28 cellular contexts compared by ENCODE assay signal in the genomic region with DNA sequence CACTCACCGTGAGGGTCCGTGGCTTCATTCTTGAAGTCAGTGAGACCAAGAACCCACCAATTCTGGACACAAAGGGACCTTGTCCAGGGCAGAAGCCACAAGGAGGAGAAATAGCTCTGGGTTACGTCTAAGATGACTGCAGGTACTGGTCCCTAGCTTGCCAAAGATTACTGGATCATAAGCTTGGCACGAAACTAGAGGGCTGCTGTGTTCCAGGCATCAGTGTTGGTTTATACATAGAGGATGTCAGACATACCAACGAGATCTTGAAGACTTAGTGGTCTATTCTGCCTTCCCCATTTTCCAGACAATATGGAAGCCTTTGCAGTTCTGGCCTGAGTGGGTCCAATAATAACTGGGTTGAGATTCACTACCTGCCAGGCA.
DNase-seq lines count a peak whose midpoint lies in the region; ATAC-seq, FAIRE-seq and TF ChIP-seq lines count a peak whose summit lies in the region.
"Had no signal": no experiment of that assay in that cellular context is flagged by ENCODE, and none has a peak within 500 bp of the region (broad histone marks: within the 10 kb centered on the region; RNA-seq: fewer than 3 reads in every experiment).

No MANE protein-coding gene starts in this region.

- H3K9me3 Mint-ChIP-seq in activated CD8-positive, alpha-beta memory T cell treated with anti-CD3 and anti-CD28 coated beads, Interleukin-2, amount 10 ng/mL, durations not matched to agents 7 days and 5 days (ENCODE audit: low read depth) = no peaks in the 10 kb centered on the region
- H3K9me3 Mint-ChIP-seq in stimulated activated naive B cell treated with anti-CD40 and anti-IgM and Interleukin-4, amounts not matched to agents 10 μg/mL and 1 μg/mL and 100 μg/mL, for 72 hours = peaks cover 4% of the 10 kb centered on the region in 2 donors
- H3K9me3 Mint-ChIP-seq in stimulated activated memory B cell treated with anti-CD40 and anti-IgM and Interleukin-4, amounts not matched to agents 10 μg/mL and 1 μg/mL and 100 μg/mL, for 72 hours = peaks cover 4% of the 10 kb centered on the region

- H3K27ac ChIP-seq in GM12878 (ENCODE audit: control insufficient read depth, insufficient read depth) = no peak overlapping the region
- H3K27ac ChIP-seq: esophagus squamous epithelium, neutrophil, right lobe of liver, thoracic aorta had no signal

- TF ChIP-seq EP300 in GM12878 (IDR thresholded peaks at IDR 0.05; ENCODE audit: borderline replicate concordance in 1 of 2, control insufficient read depth in 1 of 2, low read depth in 2 of 2, low read length in 2 of 2) = no peak

- ATAC-seq in activated CD8-positive, alpha-beta memory T cell treated with anti-CD3 and anti-CD28 coated beads, Interleukin-2, amount 10 ng/mL, durations not matched to agents 7 days and 5 days = no peak
- ATAC-seq in GM12878 (peak; percentile 59), HG02610 (IDR thresholded peaks at IDR 0.05; ENCODE audit: unreplicated experiment) (no peak), HG02870 (IDR thresholded peaks at IDR 0.05; ENCODE audit: unreplicated experiment) (no peak)
- ATAC-seq in stimulated activated naive B cell treated with anti-CD40 and anti-IgM and Interleukin-4, amounts not matched to agents 10 μg/mL and 1 μg/mL and 100 μg/mL, for 72 hours (replicated peaks) = no peak
- no peak for ATAC-seq in stimulated activated memory B cell treated with anti-CD40 and anti-IgM and Interleukin-4, amounts not matched to agents 10 μg/mL and 1 μg/mL and 100 μg/mL, for 72 hours
- ATAC-seq: left colon, right lobe of liver had no signal

- CTCF ChIA-PET in activated CD8-positive, alpha-beta memory T cell treated with anti-CD3 and anti-CD28 coated beads, Interleukin-2, amount 10 ng/mL, durations not matched to agents 7 days and 5 days (lab: Charles Lee) = no interaction called here
- CTCF ChIA-PET in GM12878 (lab: Yijun Ruan, JAX) = interaction anchor here (0.6 to 1.1 kb wide), 4 partner anchors 8 to 40 kb away, joined by 3 read pairs; no protein-coding TSS in a partner anchor

- H3F3A ChIP-seq in Loucy (ENCODE audit: low read depth) = 0 out of 2 replicates have a peak, but pooled peaks cover 3% of the 10 kb centered on the region

- no peak for TF ChIP-seq CTCF in Loucy (conservative IDR thresholded peaks at IDR 0.05; ENCODE audit: low read length)
- no peak for TF ChIP-seq CTCF in GM12878 (IDR thresholded peaks at IDR 0.05 in 2 of 3, conservative IDR thresholded peaks at IDR 0.05 in 1 of 3; ENCODE audit: control insufficient read depth in 2 of 3, extremely low read depth in 1 of 3, insufficient read depth in 1 of 3, low read depth in 3 of 3, low read length in 3 of 3)

- H3K9me3 ChIP-seq in Loucy (ENCODE audit: insufficient read depth, low read depth, low read length) (peaks cover 17% of the 10 kb centered on the region; the same call in 1 of the 2 replicates), GM12878 (replicated peaks; ENCODE audit: control insufficient read depth, insufficient read depth, low read length) (no peaks in the 10 kb centered on the region; the same call in 2 of the 3 replicates)
- H3K9me3 ChIP-seq: neutrophil, right lobe of liver had no signal

- POLR2A ChIA-PET in GM12878 (lab: Charles Lee) = no interaction called here

- H3K79me2 ChIP-seq in Loucy (ENCODE audit: insufficient read depth, low read length) (no peaks in the 10 kb centered on the region), GM12878 (ENCODE audit: control insufficient read depth, insufficient read depth, low read length) (no peaks in the 10 kb centered on the region)

- H3K36me3 ChIP-seq in Loucy (ENCODE audit: insufficient read depth, low read length) = no peaks in the 10 kb centered on the region
- no peaks in the 10 kb centered on the region for H3K36me3 ChIP-seq in GM12878 (ENCODE audit: control insufficient read depth in 2 of 2, insufficient read depth in 2 of 2, low read length in 1 of 2)
- H3K36me3 ChIP-seq: esophagus squamous epithelium, neutrophil, right lobe of liver, thoracic aorta had no signal

- peak overlapping the region; percentile 35 for H3K4me3 Mint-ChIP-seq in activated CD8-positive, alpha-beta memory T cell treated with anti-CD3 and anti-CD28 coated beads, Interleukin-2, amount 10 ng/mL, durations not matched to agents 7 days and 5 days
- peak overlapping the region; percentile 73 to 78 for H3K4me3 Mint-ChIP-seq in stimulated activated naive B cell treated with anti-CD40 and anti-IgM and Interleukin-4, amounts not matched to agents 10 μg/mL and 1 μg/mL and 100 μg/mL, for 72 hours
- no peak overlapping the region for H3K4me3 Mint-ChIP-seq in stimulated activated memory B cell treated with anti-CD40 and anti-IgM and Interleukin-4, amounts not matched to agents 10 μg/mL and 1 μg/mL and 100 μg/mL, for 72 hours

- peak overlapping the region; percentile 58 for H3K4me3 ChIP-seq in Loucy (ENCODE audit: low read length, poor library complexity, severe bottlenecking)
- H3K4me3 ChIP-seq in GM12878 = no peak overlapping the region
- H3K4me3 ChIP-seq: esophagus squamous epithelium, right lobe of liver, thoracic aorta had no signal

- 14% methylated on average over 5 of the region's 5 CpGs for WGBS in GM12878 (ENCODE audit: insufficient coverage, insufficient replicate concordance, low lambda C conversion rate, missing lambda C conversion rate)

- FAIRE-seq in GM12878 (lab: Jason Lieb, UNC) = no peak
- FAIRE-seq: endometrium, frontal cortex, G401.6, H1 had no signal

- H3K4me1 Mint-ChIP-seq in activated CD8-positive, alpha-beta memory T cell treated with anti-CD3 and anti-CD28 coated beads, Interleukin-2, amount 10 ng/mL, durations not matched to agents 7 days and 5 days = peaks cover 10% of the 10 kb centered on the region
- peaks cover 5 to 8% of the 10 kb centered on the region in 2 donors for H3K4me1 Mint-ChIP-seq in stimulated activated naive B cell treated with anti-CD40 and anti-IgM and Interleukin-4, amounts not matched to agents 10 μg/mL and 1 μg/mL and 100 μg/mL, for 72 hours
- H3K4me1 Mint-ChIP-seq in stimulated activated memory B cell treated with anti-CD40 and anti-IgM and Interleukin-4, amounts not matched to agents 10 μg/mL and 1 μg/mL and 100 μg/mL, for 72 hours = no peaks in the 10 kb centered on the region

- H3K36me3 Mint-ChIP-seq in activated CD8-positive, alpha-beta memory T cell treated with anti-CD3 and anti-CD28 coated beads, Interleukin-2, amount 10 ng/mL, durations not matched to agents 7 days and 5 days = no peaks in the 10 kb centered on the region
- H3K36me3 Mint-ChIP-seq in stimulated activated naive B cell treated with anti-CD40 and anti-IgM and Interleukin-4, amounts not matched to agents 10 μg/mL and 1 μg/mL and 100 μg/mL, for 72 hours = no peaks in the 10 kb centered on the region
- no peaks in the 10 kb centered on the region for H3K36me3 Mint-ChIP-seq in stimulated activated memory B cell treated with anti-CD40 and anti-IgM and Interleukin-4, amounts not matched to agents 10 μg/mL and 1 μg/mL and 100 μg/mL, for 72 hours

- TSS peak; percentile 93 for BruUV-seq in GM12878 (replicated peaks; lab: Mats Ljungman, UMichigan)

- in situ Hi-C loops in GM12878 (cut with MboI) = no loop called here

- peak overlapping the region; percentile 55 for H3K4me2 ChIP-seq in Loucy (ENCODE audit: low read depth, low read length, poor library complexity, severe bottlenecking)
- no peak overlapping the region for H3K4me2 ChIP-seq in GM12878 (ENCODE audit: control insufficient read depth, insufficient read depth)

- no peak for TF ChIP-seq RAD21 in GM12878 (IDR thresholded peaks at IDR 0.05; ENCODE audit: insufficient read depth, low read depth, low read length)

- SMC1A ChIA-PET in GM12878 (lab: Charles Lee; ENCODE audit: uncharacterized antibody, unreplicated experiment) = interaction anchor here (0.6 to 2.4 kb wide), 7 partner anchors 9 to 260 kb away, joined by 3 to 8 read pairs (median 5); no protein-coding TSS in a partner anchor

- no peak for DNase-seq in activated CD8-positive, alpha-beta memory T cell treated with anti-CD3 and anti-CD28 coated beads, Interleukin-2, amount 10 ng/mL, durations not matched to agents 7 days and 5 days
- DNase-seq in activated CD8-positive, alpha-beta memory T cell treated with anti-CD3 and anti-CD28 coated beads for 24 hours = no peak
- DNase-seq in GM12878 (ENCODE audit: low read depth, low spot score) = no peak
- DNase-seq in stimulated activated naive B cell treated with anti-CD40 and anti-IgM and Interleukin-4, amounts not matched to agents 10 μg/mL and 1 μg/mL and 100 μg/mL, for 72 hours = no peak
- DNase-seq: activated CD8-positive, alpha-beta memory T cell treated with anti-CD3 and anti-CD28 coated beads, Interleukin-2, amount 50 U/mL, for 4 hours; cerebellar nuclear complex; DMS53; esophagus squamous epithelium; left colon; mammary epithelial cell; NCI-H1417; NCI-H2081; NCI-H2227 treated with DMSO at 0.1 percent for 48 hours; NCI-H526 treated with DMSO at 0.1 percent for 48 hours; right lobe of liver; RPMI8226; stimulated activated CD4-positive, alpha-beta T cell treated with anti-CD3 and anti-CD28 coated beads, Interleukin-12 subunit alpha, Interleukin-12 subunit beta, amount 100 ng/mL, for 4 hours; stimulated activated CD4-positive, alpha-beta T cell treated with anti-CD3 and anti-CD28 coated beads, Interleukin-4, amount 100 ng/mL, for 1 hour had no signal

- RAD21 ChIA-PET in GM12878 (lab: Charles Lee; ENCODE audit: unreplicated experiment) = interaction anchor here (0.5 to 2.0 kb wide), 4 partner anchors 42 to 276 kb away, joined by 3 to 6 read pairs (median 4); no protein-coding TSS in a partner anchor

- no peaks in the 10 kb centered on the region for H4K20me1 ChIP-seq in Loucy (ENCODE audit: insufficient read depth, low read length, poor library complexity, severe bottlenecking)
- H4K20me1 ChIP-seq in GM12878 (ENCODE audit: control insufficient read depth, insufficient read depth) = no peaks in the 10 kb centered on the region

- no peak for TF ChIP-seq POLR2A in GM12878 (IDR thresholded peaks at IDR 0.05; ENCODE audit: low read depth, low read length)

- H2AFZ ChIP-seq in Loucy (ENCODE audit: low read length) (no peak overlapping the region), GM12878 (ENCODE audit: control insufficient read depth, low read depth, low read length) (no peak overlapping the region)

- H3K4me1 ChIP-seq in Loucy (ENCODE audit: insufficient read depth, low read length, poor library complexity, severe bottlenecking) = peaks cover 37% of the 10 kb centered on the region
- H3K4me1 ChIP-seq in GM12878 (ENCODE audit: control insufficient read depth, insufficient read depth, low read length) = no peaks in the 10 kb centered on the region
- H3K4me1 ChIP-seq: esophagus squamous epithelium, right lobe of liver had no signal

- no peaks in the 10 kb centered on the region for H3K27me3 Mint-ChIP-seq in activated CD8-positive, alpha-beta memory T cell treated with anti-CD3 and anti-CD28 coated beads, Interleukin-2, amount 10 ng/mL, durations not matched to agents 7 days and 5 days
- peaks cover 0 to 6% of the 10 kb centered on the region in 2 donors for H3K27me3 Mint-ChIP-seq in stimulated activated naive B cell treated with anti-CD40 and anti-IgM and Interleukin-4, amounts not matched to agents 10 μg/mL and 1 μg/mL and 100 μg/mL, for 72 hours
- H3K27me3 Mint-ChIP-seq in stimulated activated memory B cell treated with anti-CD40 and anti-IgM and Interleukin-4, amounts not matched to agents 10 μg/mL and 1 μg/mL and 100 μg/mL, for 72 hours = no peaks in the 10 kb centered on the region

- no peaks in the 10 kb centered on the region for H3K9me2 ChIP-seq in Loucy (replicated peaks; ENCODE audit: low read depth, low read length)

- H3K9ac ChIP-seq in Loucy (ENCODE audit: low read depth, low read length, poor library complexity, severe bottlenecking) (peak overlapping the region; percentile 59), GM12878 (ENCODE audit: control insufficient read depth, insufficient read depth, low read length) (no peak overlapping the region)

- no peak overlapping the region for H3K27ac Mint-ChIP-seq in activated CD8-positive, alpha-beta memory T cell treated with anti-CD3 and anti-CD28 coated beads, Interleukin-2, amount 10 ng/mL, durations not matched to agents 7 days and 5 days
- H3K27ac Mint-ChIP-seq in stimulated activated naive B cell treated with anti-CD40 and anti-IgM and Interleukin-4, amounts not matched to agents 10 μg/mL and 1 μg/mL and 100 μg/mL, for 72 hours = no peak overlapping the region
- H3K27ac Mint-ChIP-seq in stimulated activated memory B cell treated with anti-CD40 and anti-IgM and Interleukin-4, amounts not matched to agents 10 μg/mL and 1 μg/mL and 100 μg/mL, for 72 hours = no peak overlapping the region

- intact Hi-C loops in GM12878 (cut with micrococcal nuclease; ENCODE audit: unreplicated experiment) = no loop called here

- H3K27me3 ChIP-seq in Loucy (ENCODE audit: insufficient read depth, low read length, poor library complexity, severe bottlenecking) (no peaks in the 10 kb centered on the region), GM12878 (replicated peaks in 1 of 2; ENCODE audit: control insufficient read depth in 2 of 2, insufficient read depth in 2 of 2, low read length in 1 of 2) (no peaks in the 10 kb centered on the region; a peak in 1 of 4 replicates)
- H3K27me3 ChIP-seq: esophagus squamous epithelium, neutrophil had no signal
